In the genomic region with DNA sequence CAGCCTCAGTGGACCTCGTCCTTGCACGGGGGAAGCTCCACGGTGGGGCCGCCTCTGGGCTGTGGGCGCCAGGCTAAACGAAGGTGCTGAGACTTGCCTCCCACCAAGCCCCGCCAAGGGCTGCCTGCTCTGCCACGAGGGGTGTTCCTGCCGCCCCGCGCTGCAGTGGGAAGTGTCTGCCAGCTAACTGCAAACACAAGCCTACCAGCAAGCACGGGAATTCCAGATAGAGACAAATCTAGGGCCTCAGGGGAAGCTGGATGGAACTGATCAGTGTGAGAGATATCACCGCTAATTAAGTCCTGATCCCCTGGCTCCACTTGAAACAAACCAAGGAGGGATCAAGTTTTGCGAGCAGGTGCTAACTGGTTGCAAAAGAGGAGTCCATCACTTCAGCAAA, we compare ENCODE assay signal across 2 cellular contexts.
TF ChIP-seq lines count a peak whose summit lies in the region.

No MANE protein-coding gene starts in this region.

TF ChIP-seq in HEK293, 187 proteins besides CTCF, POLR2A, EP300 and RAD21 (continues in another document):
- TF ChIP-seq, protein P1, sequence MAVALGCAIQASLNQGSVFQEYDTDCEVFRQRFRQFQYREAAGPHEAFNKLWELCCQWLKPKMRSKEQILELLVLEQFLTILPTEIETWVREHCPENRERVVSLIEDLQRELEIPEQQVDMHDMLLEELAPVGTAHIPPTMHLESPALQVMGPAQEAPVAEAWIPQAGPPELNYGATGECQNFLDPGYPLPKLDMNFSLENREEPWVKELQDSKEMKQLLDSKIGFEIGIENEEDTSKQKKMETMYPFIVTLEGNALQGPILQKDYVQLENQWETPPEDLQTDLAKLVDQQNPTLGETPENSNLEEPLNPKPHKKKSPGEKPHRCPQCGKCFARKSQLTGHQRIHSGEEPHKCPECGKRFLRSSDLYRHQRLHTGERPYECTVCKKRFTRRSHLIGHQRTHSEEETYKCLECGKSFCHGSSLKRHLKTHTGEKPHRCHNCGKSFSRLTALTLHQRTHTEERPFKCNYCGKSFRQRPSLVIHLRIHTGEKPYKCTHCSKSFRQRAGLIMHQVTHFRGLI (tag by site-specific recombination; IDR thresholded peaks at IDR 0.05), result peak; percentile 41; the same call in 1 of the 2 replicates
- TF ChIP-seq ZNF785 (tag by site-specific recombination; IDR thresholded peaks at IDR 0.05), result no peak
- peak; percentile 37; the same call in 1 of the 2 replicates for TF ChIP-seq TRIM28 (IDR thresholded peaks at IDR 0.05; ENCODE audit: borderline replicate concordance, low read length)
- TF ChIP-seq ZNF223 (tag by site-specific recombination; IDR thresholded peaks at IDR 0.05), result no peak
- 0 out of 2 replicates have a peak, but pooled peaks have one; percentile 12 for TF ChIP-seq PRDM10 (tag by site-specific recombination; IDR thresholded peaks at IDR 0.05)
- TF ChIP-seq ZNF585B (tag by site-specific recombination; IDR thresholded peaks at IDR 0.05), result no peak
- TF ChIP-seq, protein P2, sequence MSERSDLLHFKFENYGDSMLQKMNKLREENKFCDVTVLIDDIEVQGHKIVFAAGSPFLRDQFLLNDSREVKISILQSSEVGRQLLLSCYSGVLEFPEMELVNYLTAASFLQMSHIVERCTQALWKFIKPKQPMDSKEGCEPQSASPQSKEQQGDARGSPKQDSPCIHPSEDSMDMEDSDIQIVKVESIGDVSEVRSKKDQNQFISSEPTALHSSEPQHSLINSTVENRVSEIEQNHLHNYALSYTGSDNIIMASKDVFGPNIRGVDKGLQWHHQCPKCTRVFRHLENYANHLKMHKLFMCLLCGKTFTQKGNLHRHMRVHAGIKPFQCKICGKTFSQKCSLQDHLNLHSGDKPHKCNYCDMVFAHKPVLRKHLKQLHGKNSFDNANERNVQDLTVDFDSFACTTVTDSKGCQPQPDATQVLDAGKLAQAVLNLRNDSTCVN (tag by site-specific recombination; optimal IDR thresholded peaks at IDR 0.05), result no peak
- 0 out of 2 replicates have a peak, but pooled peaks have one; percentile 12 for TF ChIP-seq ZNF341 (tag by site-specific recombination; IDR thresholded peaks at IDR 0.05; ENCODE audit: low read depth)
- TF ChIP-seq GFI1B (tag by site-specific recombination; IDR thresholded peaks at IDR 0.05), result no peak
- TF ChIP-seq OSR2 (tag by site-specific recombination; IDR thresholded peaks at IDR 0.05), result peak; percentile 33; the same call in 1 of the 2 replicates
- no peak for TF ChIP-seq BCL11A (tag by site-specific recombination; IDR thresholded peaks at IDR 0.05; ENCODE audit: low read depth)
- no peak for TF ChIP-seq ZFP41 (tag by site-specific recombination; IDR thresholded peaks at IDR 0.05; ENCODE audit: borderline replicate concordance)
- peak; percentile 90; the same call in 1 of the 2 replicates for TF ChIP-seq MZF1 (tag by site-specific recombination; IDR thresholded peaks at IDR 0.05; ENCODE audit: borderline replicate concordance)
- TF ChIP-seq ZSCAN30 (tag by site-specific recombination; IDR thresholded peaks at IDR 0.05), result no peak
- no peak for TF ChIP-seq ZNF843 (tag by site-specific recombination; IDR thresholded peaks at IDR 0.05)
- TF ChIP-seq ZNF580 (tag by site-specific recombination; IDR thresholded peaks at IDR 0.05), result no peak
- TF ChIP-seq, protein P3, sequence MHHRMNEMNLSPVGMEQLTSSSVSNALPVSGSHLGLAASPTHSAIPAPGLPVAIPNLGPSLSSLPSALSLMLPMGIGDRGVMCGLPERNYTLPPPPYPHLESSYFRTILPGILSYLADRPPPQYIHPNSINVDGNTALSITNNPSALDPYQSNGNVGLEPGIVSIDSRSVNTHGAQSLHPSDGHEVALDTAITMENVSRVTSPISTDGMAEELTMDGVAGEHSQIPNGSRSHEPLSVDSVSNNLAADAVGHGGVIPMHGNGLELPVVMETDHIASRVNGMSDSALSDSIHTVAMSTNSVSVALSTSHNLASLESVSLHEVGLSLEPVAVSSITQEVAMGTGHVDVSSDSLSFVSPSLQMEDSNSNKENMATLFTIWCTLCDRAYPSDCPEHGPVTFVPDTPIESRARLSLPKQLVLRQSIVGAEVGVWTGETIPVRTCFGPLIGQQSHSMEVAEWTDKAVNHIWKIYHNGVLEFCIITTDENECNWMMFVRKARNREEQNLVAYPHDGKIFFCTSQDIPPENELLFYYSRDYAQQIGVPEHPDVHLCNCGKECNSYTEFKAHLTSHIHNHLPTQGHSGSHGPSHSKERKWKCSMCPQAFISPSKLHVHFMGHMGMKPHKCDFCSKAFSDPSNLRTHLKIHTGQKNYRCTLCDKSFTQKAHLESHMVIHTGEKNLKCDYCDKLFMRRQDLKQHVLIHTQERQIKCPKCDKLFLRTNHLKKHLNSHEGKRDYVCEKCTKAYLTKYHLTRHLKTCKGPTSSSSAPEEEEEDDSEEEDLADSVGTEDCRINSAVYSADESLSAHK (tag by site-specific recombination; IDR thresholded peaks at IDR 0.05), result peak; percentile 52; the same call in 1 of the 2 replicates
- TF ChIP-seq ZBTB8A (tag by site-specific recombination; IDR thresholded peaks at IDR 0.05), result no peak
- TF ChIP-seq IKZF3 (tag by site-specific recombination; IDR thresholded peaks at IDR 0.05), result no peak

TF ChIP-seq in SK-N-SH, 30 proteins besides CTCF, POLR2A, EP300 and RAD21 (continued from another document):
- no peak for TF ChIP-seq MEF2A (IDR thresholded peaks at IDR 0.05; ENCODE audit: borderline replicate concordance, low read depth)
- no peak for TF ChIP-seq TEAD4 (IDR thresholded peaks at IDR 0.05; ENCODE audit: borderline replicate concordance, insufficient read depth)
- 0 out of 2 replicates have a peak, but pooled peaks have one; percentile 9 for TF ChIP-seq TCF12 (IDR thresholded peaks at IDR 0.05)
- no peak for TF ChIP-seq RXRA (IDR thresholded peaks at IDR 0.05; ENCODE audit: borderline replicate concordance, low read depth)
- TF ChIP-seq GABPA (IDR thresholded peaks at IDR 0.05; ENCODE audit: low read depth), result no peak
- peak; percentile 77 for TF ChIP-seq CHD2 (IDR thresholded peaks at IDR 0.05; ENCODE audit: low read length, partially characterized antibody)
- 0 out of 2 replicates have a peak, but pooled peaks have one; percentile 30 for TF ChIP-seq MXI1 (IDR thresholded peaks at IDR 0.05; ENCODE audit: low read depth, low read length)
- no peak for TF ChIP-seq RFX5 (IDR thresholded peaks at IDR 0.05; ENCODE audit: low read length)
- no peak for TF ChIP-seq NFIC (IDR thresholded peaks at IDR 0.05; ENCODE audit: borderline replicate concordance)
- TF ChIP-seq, protein P4, sequence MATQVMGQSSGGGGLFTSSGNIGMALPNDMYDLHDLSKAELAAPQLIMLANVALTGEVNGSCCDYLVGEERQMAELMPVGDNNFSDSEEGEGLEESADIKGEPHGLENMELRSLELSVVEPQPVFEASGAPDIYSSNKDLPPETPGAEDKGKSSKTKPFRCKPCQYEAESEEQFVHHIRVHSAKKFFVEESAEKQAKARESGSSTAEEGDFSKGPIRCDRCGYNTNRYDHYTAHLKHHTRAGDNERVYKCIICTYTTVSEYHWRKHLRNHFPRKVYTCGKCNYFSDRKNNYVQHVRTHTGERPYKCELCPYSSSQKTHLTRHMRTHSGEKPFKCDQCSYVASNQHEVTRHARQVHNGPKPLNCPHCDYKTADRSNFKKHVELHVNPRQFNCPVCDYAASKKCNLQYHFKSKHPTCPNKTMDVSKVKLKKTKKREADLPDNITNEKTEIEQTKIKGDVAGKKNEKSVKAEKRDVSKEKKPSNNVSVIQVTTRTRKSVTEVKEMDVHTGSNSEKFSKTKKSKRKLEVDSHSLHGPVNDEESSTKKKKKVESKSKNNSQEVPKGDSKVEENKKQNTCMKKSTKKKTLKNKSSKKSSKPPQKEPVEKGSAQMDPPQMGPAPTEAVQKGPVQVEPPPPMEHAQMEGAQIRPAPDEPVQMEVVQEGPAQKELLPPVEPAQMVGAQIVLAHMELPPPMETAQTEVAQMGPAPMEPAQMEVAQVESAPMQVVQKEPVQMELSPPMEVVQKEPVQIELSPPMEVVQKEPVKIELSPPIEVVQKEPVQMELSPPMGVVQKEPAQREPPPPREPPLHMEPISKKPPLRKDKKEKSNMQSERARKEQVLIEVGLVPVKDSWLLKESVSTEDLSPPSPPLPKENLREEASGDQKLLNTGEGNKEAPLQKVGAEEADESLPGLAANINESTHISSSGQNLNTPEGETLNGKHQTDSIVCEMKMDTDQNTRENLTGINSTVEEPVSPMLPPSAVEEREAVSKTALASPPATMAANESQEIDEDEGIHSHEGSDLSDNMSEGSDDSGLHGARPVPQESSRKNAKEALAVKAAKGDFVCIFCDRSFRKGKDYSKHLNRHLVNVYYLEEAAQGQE (IDR thresholded peaks at IDR 0.05; ENCODE audit: low read depth, low read length), result no peak
- TF ChIP-seq ELF1 (IDR thresholded peaks at IDR 0.05), result no peak
- TF ChIP-seq GATA2 (CRISPR knock-in tag; IDR thresholded peaks at IDR 0.05), result peak; percentile 79
- no peak for TF ChIP-seq EZH2phosphoT487 (IDR thresholded peaks at IDR 0.05; ENCODE audit: borderline replicate concordance, low read depth)
- no peak for TF ChIP-seq FOXJ3 (CRISPR knock-in tag; IDR thresholded peaks at IDR 0.05)
- no peak for TF ChIP-seq JUND (IDR thresholded peaks at IDR 0.05)
- TF ChIP-seq, protein P5, sequence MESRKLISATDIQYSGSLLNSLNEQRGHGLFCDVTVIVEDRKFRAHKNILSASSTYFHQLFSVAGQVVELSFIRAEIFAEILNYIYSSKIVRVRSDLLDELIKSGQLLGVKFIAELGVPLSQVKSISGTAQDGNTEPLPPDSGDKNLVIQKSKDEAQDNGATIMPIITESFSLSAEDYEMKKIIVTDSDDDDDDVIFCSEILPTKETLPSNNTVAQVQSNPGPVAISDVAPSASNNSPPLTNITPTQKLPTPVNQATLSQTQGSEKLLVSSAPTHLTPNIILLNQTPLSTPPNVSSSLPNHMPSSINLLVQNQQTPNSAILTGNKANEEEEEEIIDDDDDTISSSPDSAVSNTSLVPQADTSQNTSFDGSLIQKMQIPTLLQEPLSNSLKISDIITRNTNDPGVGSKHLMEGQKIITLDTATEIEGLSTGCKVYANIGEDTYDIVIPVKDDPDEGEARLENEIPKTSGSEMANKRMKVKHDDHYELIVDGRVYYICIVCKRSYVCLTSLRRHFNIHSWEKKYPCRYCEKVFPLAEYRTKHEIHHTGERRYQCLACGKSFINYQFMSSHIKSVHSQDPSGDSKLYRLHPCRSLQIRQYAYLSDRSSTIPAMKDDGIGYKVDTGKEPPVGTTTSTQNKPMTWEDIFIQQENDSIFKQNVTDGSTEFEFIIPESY (IDR thresholded peaks at IDR 0.05; ENCODE audit: borderline replicate concordance, low read depth), result no peak
- TF ChIP-seq, protein P6, sequence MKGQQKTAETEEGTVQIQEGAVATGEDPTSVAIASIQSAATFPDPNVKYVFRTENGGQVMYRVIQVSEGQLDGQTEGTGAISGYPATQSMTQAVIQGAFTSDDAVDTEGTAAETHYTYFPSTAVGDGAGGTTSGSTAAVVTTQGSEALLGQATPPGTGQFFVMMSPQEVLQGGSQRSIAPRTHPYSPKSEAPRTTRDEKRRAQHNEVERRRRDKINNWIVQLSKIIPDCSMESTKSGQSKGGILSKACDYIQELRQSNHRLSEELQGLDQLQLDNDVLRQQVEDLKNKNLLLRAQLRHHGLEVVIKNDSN (IDR thresholded peaks at IDR 0.05; ENCODE audit: borderline replicate concordance, low read depth), result no peak
